Comparison of ENCODE assay signal across 8 cellular contexts in the genomic region with DNA sequence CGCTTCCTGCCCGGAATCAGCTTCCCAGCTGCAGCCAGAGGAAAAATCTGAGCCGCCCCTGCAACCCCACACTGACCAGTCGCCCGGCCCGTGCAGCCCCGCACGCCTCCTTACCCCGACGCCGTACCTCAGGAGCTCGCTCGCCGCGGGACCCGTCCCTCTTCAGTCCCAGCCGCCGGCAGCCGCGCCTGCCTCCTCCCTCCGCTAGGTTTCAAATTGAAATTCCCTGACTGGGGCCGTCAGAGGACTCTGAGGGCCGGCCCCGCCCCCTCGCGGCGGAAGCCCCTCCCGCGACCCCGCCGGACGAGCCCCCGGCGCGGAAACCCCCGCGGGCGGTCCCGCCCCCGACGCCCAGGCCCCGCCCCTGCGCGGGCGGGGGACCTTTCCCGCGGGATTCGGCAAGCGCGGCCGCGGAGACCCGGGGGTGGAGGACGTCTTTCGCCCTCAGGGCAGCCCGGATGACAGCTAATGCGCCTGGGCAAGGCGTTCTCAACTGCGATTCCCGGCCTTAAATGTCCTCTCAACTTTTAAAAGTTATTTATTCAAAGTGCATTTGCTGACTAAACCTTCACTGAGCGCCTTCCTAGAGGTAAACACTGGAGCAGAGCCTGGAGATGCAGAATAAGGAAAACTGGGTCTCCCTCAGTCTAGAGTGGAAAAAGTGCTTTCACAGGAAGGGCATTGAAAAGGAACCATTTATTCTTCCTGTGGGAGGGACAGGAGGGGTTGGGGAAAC. TPM values are rescaled to one million over a fixed set of nuclear protein-coding genes. Genes with fewer than 3 reads are reported as not detected.
DNase-seq lines count a peak whose midpoint lies in the region; ATAC-seq and TF ChIP-seq lines count a peak whose summit lies in the region.

EPB41L2 (minus strand) TSS at position 218 of the 736 bp plus-strand sequence. CDS start 106,760 bp downstream, outside the sequence.

- H3K4me3 Mint-ChIP-seq in neural crest cell, result peak within 1 kb of the TSS; percentile 94

- H3K27ac Mint-ChIP-seq in neural crest cell (ENCODE audit: unreplicated experiment), result peak within 1 kb of the TSS; percentile 95

- H3K27me3 Mint-ChIP-seq in neural crest cell (ENCODE audit: low read depth), result no peaks in the 10 kb centered on the region

- DNase-seq in COLO668 (lab: John Stamatoyannopoulos, UW; ENCODE audit: unreplicated experiment), result peak; percentile 69
- DNase-seq in HK-2 (ENCODE audit: unreplicated experiment), result peak; percentile 89
- peak; percentile 44 to 59 for DNase-seq in SHP77 (lab: John Stamatoyannopoulos, UW)
- peak; percentile 65 for DNase-seq in activated gamma-delta T cell (lab: John Stamatoyannopoulos, UW)
- peak; percentile 93 for DNase-seq in fibroblast of villous mesenchyme (ENCODE audit: low read depth)
- DNase-seq in neural crest cell (ENCODE audit: low read depth, low spot score), result peak; percentile 91

- peak; percentile 74 for ATAC-seq in GM19455 (IDR thresholded peaks at IDR 0.05; ENCODE audit: unreplicated experiment)

- peak; percentile 26 for TF ChIP-seq CTCF in fibroblast of villous mesenchyme (IDR thresholded peaks at IDR 0.05; ENCODE audit: insufficient read depth, low read depth, low read length)
- peak; percentile 43 for TF ChIP-seq CTCF in neural crest cell (conservative IDR thresholded peaks at IDR 0.05)

- H3K4me3 ChIP-seq in fibroblast of villous mesenchyme (ENCODE audit: low read depth, low read length) (peak within 1 kb of the TSS; percentile 73), stomach smooth muscle (ENCODE audit: low read length in 2 of 2) (peak within 1 kb of the TSS; percentile 78 to 86)

- H3K9ac ChIP-seq in stomach smooth muscle (ENCODE audit: low read length in 2 of 2), result peak within 1 kb of the TSS; percentile 78

- peak within 1 kb of the TSS; percentile 88 for H3K27ac ChIP-seq in stomach smooth muscle (ENCODE audit: low read length)

- peaks cover 2% of the 10 kb centered on the region for H3K36me3 Mint-ChIP-seq in neural crest cell (ENCODE audit: low read depth)

- H3K9me3 Mint-ChIP-seq in neural crest cell, result no peaks in the 10 kb centered on the region

- H3K27me3 ChIP-seq in stomach smooth muscle (ENCODE audit: control insufficient read depth in 1 of 2, insufficient read depth in 2 of 2, low read length in 2 of 2), result no peaks in the 10 kb centered on the region

- H3K4me1 ChIP-seq in stomach smooth muscle (ENCODE audit: control insufficient read depth, insufficient read depth, low read length), result peaks cover 11% of the 10 kb centered on the region

- peaks cover 34% of the 10 kb centered on the region for H3K4me1 Mint-ChIP-seq in neural crest cell

- no peaks in the 10 kb centered on the region for H3K9me3 ChIP-seq in stomach smooth muscle (ENCODE audit: control insufficient read depth in 2 of 2, low read length in 2 of 2)

- H3K36me3 ChIP-seq in stomach smooth muscle (ENCODE audit: control insufficient read depth in 2 of 2, insufficient read depth in 2 of 2, low read length in 2 of 2), result no peaks in the 10 kb centered on the region

RNA-seq across cellular contexts. Expression of gene EPB41L2, which starts in this region (rescaled TPM):
- 40.2 and 44.8 TPM in 2 replicates for total RNA-seq in fibroblast of villous mesenchyme
- 108 and 114 TPM in 2 replicates for total RNA-seq in neural crest cell

Comparison
In these comparisons a context has a peak if more than half of its experiments do, and no peak if none do; other contexts are left out.
1. Peak in every context shown above with its lines: DNase-seq, ATAC-seq, H3K4me3 ChIP-seq and H3K27ac ChIP-seq.